19 cellular contexts compared by ENCODE assay signal in the genomic region with DNA sequence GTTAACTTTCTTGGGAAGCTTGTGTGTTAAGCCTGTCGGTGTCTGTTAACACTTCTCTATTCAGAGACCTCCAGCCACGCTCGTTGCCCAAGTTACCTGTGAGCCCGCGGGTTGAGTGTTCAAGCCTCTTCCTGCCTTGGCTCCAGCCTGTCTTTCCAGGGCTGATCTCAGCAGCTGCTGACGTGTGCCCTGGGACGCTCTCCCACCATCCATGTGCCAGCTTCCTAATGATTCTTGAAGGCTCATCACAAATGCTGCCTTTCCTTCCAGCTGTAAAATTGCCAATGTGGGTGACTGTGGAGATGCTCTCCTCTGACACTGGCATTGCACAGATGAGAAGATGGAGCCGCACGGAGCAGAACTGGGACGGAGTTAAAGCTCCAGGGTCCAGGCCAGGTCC. TPM values are rescaled to one million over a fixed set of nuclear protein-coding genes. Genes with fewer than 3 reads are reported as not detected.
A peak's percentile ranks its signal among the peaks of the same experiment; 100 is the strongest.
DNase-seq lines count a peak whose midpoint lies in the region; ATAC-seq and TF ChIP-seq lines count a peak whose summit lies in the region.
"Had no signal": no experiment of that assay in that cellular context is flagged by ENCODE, and none has a peak within 500 bp of the region (broad histone marks: within the 10 kb centered on the region; RNA-seq: fewer than 3 reads in every experiment).

No MANE protein-coding gene starts in this region.

- POLR2A ChIA-PET in RWPE1 (lab: Yijun Ruan, JAX; ENCODE audit: low non-redundant PET), result no interaction called here

- peaks cover 57% of the 10 kb centered on the region for H3K4me1 Mint-ChIP-seq in neural progenitor cell

- H3K4me1 ChIP-seq in body of pancreas, result peaks cover 96% of the 10 kb centered on the region
- peaks cover 9% of the 10 kb centered on the region for H3K4me1 ChIP-seq in neural progenitor cell

- TF ChIP-seq POLR2A in body of pancreas (IDR thresholded peaks at IDR 0.05), result no peak

- no peaks in the 10 kb centered on the region for H3K36me3 ChIP-seq in body of pancreas (replicated peaks in 1 of 2; ENCODE audit: insufficient read depth in 1 of 2, low read depth in 2 of 2)
- H3K36me3 ChIP-seq in neural progenitor cell, result no peaks in the 10 kb centered on the region
- H3K36me3 ChIP-seq: brain microvascular endothelial cell, neutrophil, thoracic aorta had no signal

- H3K4me3 Mint-ChIP-seq in neural progenitor cell, result no peak overlapping the region
- H3K4me3 Mint-ChIP-seq: stimulated activated naive B cell treated with anti-CD40 and anti-IgM and Interleukin-4, amounts not matched to agents 10 μg/mL and 1 μg/mL and 100 μg/mL, for 72 hours had no signal

- H3K79me2 ChIP-seq in neural progenitor cell (ENCODE audit: low read depth), result peaks cover 13% of the 10 kb centered on the region

- intact Hi-C loops in left ventricle myocardium superior (cut with micrococcal nuclease), result no loop called here
- intact Hi-C loops in cardiac septum (cut with DNase I), result no loop called here
- intact Hi-C loops in body of pancreas (cut with DNase I), result loop anchor here (10.0 kb wide), 1 partner anchor 61 kb away; no protein-coding TSS in a partner anchor

- H3K27me3 ChIP-seq in body of pancreas, result no peaks in the 10 kb centered on the region
- H3K27me3 ChIP-seq in neural progenitor cell, result peaks cover 6% of the 10 kb centered on the region
- H3K27me3 ChIP-seq: brain microvascular endothelial cell, neutrophil had no signal

- TF ChIP-seq CTCF in body of pancreas (IDR thresholded peaks at IDR 0.05) (no peak), neural progenitor cell (IDR thresholded peaks at IDR 0.05) (no peak), coronary artery (IDR thresholded peaks at IDR 0.05) (no peak), RWPE1 (conservative IDR thresholded peaks at IDR 0.05; ENCODE audit: low read depth) (no peak)

- H3K27me3 Mint-ChIP-seq in neural progenitor cell (ENCODE audit: insufficient read depth, low read depth), result peaks cover 5% of the 10 kb centered on the region

- no peak overlapping the region for H3K9ac ChIP-seq in neural progenitor cell
- H3K9ac ChIP-seq: BLaER1 treated with 17β-estradiol and CSF1 and Interleukin-3, amounts not matched to agents 10 nM and 100 nM had no signal

- H3K9me3 ChIP-seq in body of pancreas (no peaks in the 10 kb centered on the region), neural progenitor cell (ENCODE audit: low read depth) (no peaks in the 10 kb centered on the region)
- H3K9me3 ChIP-seq: mucosa of descending colon, neutrophil, thoracic aorta had no signal

- no peaks in the 10 kb centered on the region for H3F3A ChIP-seq in neural progenitor cell (ENCODE audit: low read depth)

- H2AFZ ChIP-seq in neural progenitor cell (replicated peaks), result no peak overlapping the region

- no peak for DNase-seq in left ventricle myocardium superior
- DNase-seq in cardiac septum (ENCODE audit: low spot score), result no peak
- no peak for DNase-seq in body of pancreas
- peak; percentile 22 for DNase-seq in islet precursor cell
- peak in 2 of 49 donors; percentile 53 to 82 for DNase-seq in substantia nigra (lab: John Stamatoyannopoulos, UW)
- DNase-seq in neural progenitor cell (ENCODE audit: low spot score), result no peak
- no peak for DNase-seq in coronary artery (ENCODE audit: low spot score)
- DNase-seq in RWPE1 (ENCODE audit: low spot score), result no peak
- DNase-seq: activated effector memory CD4-positive, alpha-beta T cell treated with Interleukin-2 at 50 U/mL for 16 hours; activated T-cell treated with anti-CD3 and anti-CD28 coated beads for 4 hours; brain microvascular endothelial cell; mucosa of descending colon; NCI-H187; stimulated activated CD4-positive, alpha-beta T cell treated with anti-CD3 and anti-CD28 coated beads, Interleukin-4, amount 100 ng/mL, for 1 hour; stimulated activated naive B cell treated with anti-CD40 and anti-IgM and Interleukin-4, amounts not matched to agents 10 μg/mL and 1 μg/mL and 100 μg/mL, for 72 hours had no signal

- no peak overlapping the region for H3K27ac Mint-ChIP-seq in neural progenitor cell
- H3K27ac Mint-ChIP-seq: stimulated activated naive B cell treated with anti-CD40 and anti-IgM and Interleukin-4, amounts not matched to agents 10 μg/mL and 1 μg/mL and 100 μg/mL, for 72 hours had no signal

- no peak overlapping the region for H3K4me3 ChIP-seq in body of pancreas
- H3K4me3 ChIP-seq in neural progenitor cell, result no peak overlapping the region
- no peak overlapping the region for H3K4me3 ChIP-seq in coronary artery
- H3K4me3 ChIP-seq: BLaER1 treated with 17β-estradiol and CSF1 and Interleukin-3, amounts not matched to agents 10 nM and 100 nM; mucosa of descending colon; thoracic aorta had no signal

- CTCF ChIA-PET in RWPE1 (lab: Yijun Ruan, JAX), result no interaction called here

- H4K20me1 ChIP-seq in neural progenitor cell (ENCODE audit: low read depth), result peaks cover 73% of the 10 kb centered on the region

- H3K9me3 Mint-ChIP-seq in neural progenitor cell, result peaks cover 2% of the 10 kb centered on the region

- peak overlapping the region in 3 of 4 donors; percentile 7 to 71 (median 32) for H3K27ac ChIP-seq in body of pancreas
- peak overlapping the region; percentile 49 for H3K27ac ChIP-seq in substantia nigra (ENCODE audit: low read depth, low read length, poor library complexity, severe bottlenecking)
- no peak overlapping the region for H3K27ac ChIP-seq in neural progenitor cell
- H3K27ac ChIP-seq in coronary artery, result no peak overlapping the region
- H3K27ac ChIP-seq in RWPE1, result no peak overlapping the region
- H3K27ac ChIP-seq: brain microvascular endothelial cell, neutrophil, thoracic aorta had no signal

- peak; percentile 12 for ATAC-seq in left ventricle myocardium superior
- ATAC-seq in body of pancreas, result no peak
- ATAC-seq: mucosa of descending colon; stimulated activated naive B cell treated with anti-CD40 and anti-IgM and Interleukin-4, amounts not matched to agents 10 μg/mL and 1 μg/mL and 100 μg/mL, for 72 hours had no signal

- H3K4me2 ChIP-seq in neural progenitor cell, result no peak overlapping the region

- peaks cover 39% of the 10 kb centered on the region for H3K36me3 Mint-ChIP-seq in neural progenitor cell

- WGBS in body of pancreas, 2 donors, result 76 to 87% methylated on average over 10 of the region's 10 CpGs

RNA-seq across cellular contexts. Expression of a gene that starts 6.1 kb away (rescaled TPM):
- 15.6 TPM for total RNA-seq in left ventricle myocardium superior
- total RNA-seq in cardiac septum, result 11.7 TPM
- total RNA-seq in body of pancreas, result 100 to 1,000 TPM in 1 of 2 donors, 10 to 100 TPM in 1; 52.7 to 109 TPM
- 29.0 and 32.0 TPM in 2 replicates for total RNA-seq in neural progenitor cell (ENCODE audit: low replicate concordance)

RNA-seq across cellular contexts. Expression of a gene that starts 45.7 kb away (rescaled TPM):
- total RNA-seq in left ventricle myocardium superior (4.8 TPM), cardiac septum (4.6 TPM), body of pancreas (1 to 10 TPM in 1 of 2 donors, under 1 TPM in 1; under 0.01 to 1.0 TPM), neural progenitor cell (ENCODE audit: low replicate concordance) (not detected in 2 replicates)

RNA-seq across cellular contexts. Expression of a gene that starts 57.6 kb away (rescaled TPM):
- total RNA-seq in left ventricle myocardium superior, result 3.9 TPM
- 5.5 TPM for total RNA-seq in cardiac septum
- total RNA-seq in body of pancreas, result 1 to 10 TPM; 6.7 to 6.9 TPM
- 0.31 TPM in 1 of 2 replicates, not detected in the other for total RNA-seq in neural progenitor cell (ENCODE audit: low replicate concordance)
- total RNA-seq: LHCN-M2 had no signal

Comparison
In these comparisons a context has a peak if more than half of its experiments do, and no peak if none do; other contexts are left out.
1. H3K27ac ChIP-seq: peak in body of pancreas (3 of 4) and substantia nigra (single experiment); none in neural progenitor cell (single experiment), coronary artery (0 of 2) and RWPE1 (single experiment).